ENCODE assay signal across 1 cellular context in the genomic region with DNA sequence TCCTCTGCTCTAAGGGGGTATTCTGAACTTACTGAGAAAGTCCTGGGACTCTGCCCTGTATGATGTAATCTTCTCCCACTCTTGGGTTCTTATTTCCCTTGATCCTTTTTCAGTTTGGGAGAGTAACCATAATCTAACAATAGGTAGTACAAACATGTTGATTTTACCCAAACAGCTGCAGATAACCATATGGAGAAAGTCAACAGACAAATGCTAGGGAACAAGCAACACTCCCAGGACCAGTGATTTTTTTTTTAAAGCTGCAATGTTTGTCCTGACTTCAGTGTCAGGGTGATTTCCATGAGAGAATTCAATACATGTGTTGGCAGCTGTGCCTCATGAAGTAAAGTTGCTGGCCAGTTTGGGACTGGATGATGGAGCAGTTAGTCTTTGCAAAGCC.
TF ChIP-seq lines count a peak whose summit lies in the region.

No MANE protein-coding gene starts in this region.

TF ChIP-seq in endothelial cell of umbilical vein, 7 proteins besides CTCF, POLR2A, EP300 and RAD21:
- TF ChIP-seq, protein P1, sequence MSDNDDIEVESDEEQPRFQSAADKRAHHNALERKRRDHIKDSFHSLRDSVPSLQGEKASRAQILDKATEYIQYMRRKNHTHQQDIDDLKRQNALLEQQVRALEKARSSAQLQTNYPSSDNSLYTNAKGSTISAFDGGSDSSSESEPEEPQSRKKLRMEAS (IDR thresholded peaks at IDR 0.05; ENCODE audit: insufficient read depth, insufficient read length), result no peak
- no peak for TF ChIP-seq FOS (IDR thresholded peaks at IDR 0.05; ENCODE audit: borderline replicate concordance, insufficient read depth, low read length)
- TF ChIP-seq POLR2AphosphoS5 (IDR thresholded peaks at IDR 0.05; ENCODE audit: insufficient read depth, low read depth, low read length), result no peak
- no peak for TF ChIP-seq MYC (IDR thresholded peaks at IDR 0.05; ENCODE audit: low read depth, low read length)
- TF ChIP-seq EZH2 (IDR thresholded peaks at IDR 0.05; ENCODE audit: borderline replicate concordance, low read depth, low read length, severe bottlenecking), result no peak
- TF ChIP-seq GATA2 (IDR thresholded peaks at IDR 0.05; ENCODE audit: insufficient read depth, insufficient read length, low read depth, low read length), result no peak
- TF ChIP-seq JUN (IDR thresholded peaks at IDR 0.05; ENCODE audit: borderline replicate concordance, insufficient read depth, insufficient read length, low read depth), result no peak
